In genomic region chrX:10649286-10649685, GRCh38 we compare ENCODE assay signal across 20 cellular contexts. TPM values are rescaled to one million over a fixed set of nuclear protein-coding genes. Genes with fewer than 3 reads are reported as not detected.
A peak's percentile ranks its signal among the peaks of the same experiment; 100 is the strongest.
DNase-seq lines count a peak whose midpoint lies in the region; TF ChIP-seq lines count a peak whose summit lies in the region.
"Had no signal": no experiment of that assay in that cellular context is flagged by ENCODE, and none has a peak within 500 bp of the region (broad histone marks: within the 10 kb centered on the region; RNA-seq: fewer than 3 reads in every experiment).

No MANE protein-coding gene starts in this region.

- no peak for TF ChIP-seq POLR2A in transverse colon (IDR thresholded peaks at IDR 0.05)

- H3K4me1 ChIP-seq in transverse colon: no peaks in the 10 kb centered on the region

- no peaks in the 10 kb centered on the region for H3K9me3 Mint-ChIP-seq in activated T-helper 1 cell treated with anti-CD3 and anti-CD28 coated beads, Interleukin-12 subunit alpha, Interleukin-12 subunit beta, Interleukin-2, Interleukin-4 antibody, amounts not matched to agents 30 ng/mL and 10 ng/mL and 1 ng/mL, durations not matched to agents 14 hours and 24 hours and 36 hours
- H3K9me3 Mint-ChIP-seq: CD8-positive, alpha-beta T cell; GM23338 had no signal

- TF ChIP-seq CTCF in transverse colon (IDR thresholded peaks at IDR 0.05): no peak

- H3K36me3 ChIP-seq in transverse colon: no peaks in the 10 kb centered on the region
- H3K36me3 ChIP-seq: SJCRH30 had no signal

- H3K27ac Mint-ChIP-seq in activated T-helper 1 cell treated with anti-CD3 and anti-CD28 coated beads, Interleukin-12 subunit alpha, Interleukin-12 subunit beta, Interleukin-2, Interleukin-4 antibody, amounts not matched to agents 30 ng/mL and 10 ng/mL and 1 ng/mL, durations not matched to agents 14 hours and 24 hours and 36 hours: no peak overlapping the region
- H3K27ac Mint-ChIP-seq: CD8-positive, alpha-beta T cell; GM23338 had no signal

- no peaks in the 10 kb centered on the region for H3K27me3 Mint-ChIP-seq in activated T-helper 1 cell treated with anti-CD3 and anti-CD28 coated beads, Interleukin-12 subunit alpha, Interleukin-12 subunit beta, Interleukin-2, Interleukin-4 antibody, amounts not matched to agents 30 ng/mL and 10 ng/mL and 1 ng/mL, durations not matched to agents 14 hours and 24 hours and 36 hours (ENCODE audit: insufficient read depth)

- H3K4me1 Mint-ChIP-seq in activated T-helper 1 cell treated with anti-CD3 and anti-CD28 coated beads, Interleukin-12 subunit alpha, Interleukin-12 subunit beta, Interleukin-2, Interleukin-4 antibody, amounts not matched to agents 30 ng/mL and 10 ng/mL and 1 ng/mL, durations not matched to agents 14 hours and 24 hours and 36 hours (ENCODE audit: low read depth): no peaks in the 10 kb centered on the region

- no peak overlapping the region for H3K4me3 Mint-ChIP-seq in activated T-helper 1 cell treated with anti-CD3 and anti-CD28 coated beads, Interleukin-12 subunit alpha, Interleukin-12 subunit beta, Interleukin-2, Interleukin-4 antibody, amounts not matched to agents 30 ng/mL and 10 ng/mL and 1 ng/mL, durations not matched to agents 14 hours and 24 hours and 36 hours
- H3K4me3 Mint-ChIP-seq: CD8-positive, alpha-beta T cell; GM23338 had no signal

- in situ Hi-C loops in transverse colon (cut with MboI; ENCODE audit: low pct_ligation_motif_present in 1 of 4, low pct_unique_long_range_greater_than_20kb in 1 of 4, low sequenced_read_pairs in 3 of 4): no loop called here

- intact Hi-C loops in activated T-helper 1 cell treated with anti-CD3 and anti-CD28 coated beads, Interleukin-12 subunit alpha, Interleukin-12 subunit beta, Interleukin-2, Interleukin-4 antibody, amounts not matched to agents 30 ng/mL and 10 ng/mL and 1 ng/mL, durations not matched to agents 14 hours and 24 hours and 36 hours (cut with micrococcal nuclease): no loop called here
- intact Hi-C loops in transverse colon (cut with DNase I; ENCODE audit: low total_unique reads): no loop called here

- TF ChIP-seq EP300 in transverse colon (IDR thresholded peaks at IDR 0.05; ENCODE audit: low read depth): no peak

- 68 to 92% methylated on average over 2 to 4 of the region's 4 CpGs for WGBS in transverse colon (ENCODE audit: low coverage in 1 of 2), 2 donors

- no peaks in the 10 kb centered on the region for H3K27me3 ChIP-seq in transverse colon
- H3K27me3 ChIP-seq: SJCRH30 had no signal

- no peak overlapping the region for H3K4me3 ChIP-seq in transverse colon
- H3K4me3 ChIP-seq: GM12878, GM23338, PC-9, SJCRH30 had no signal

- DNase-seq in DMS 273 (lab: John Stamatoyannopoulos, UW; ENCODE audit: unreplicated experiment) (peak; percentile 14), DMS 273 treated with DMSO at 0.1 percent for 48 hours (lab: John Stamatoyannopoulos, UW) (no peak), amniotic epithelial cell (ENCODE audit: low read depth) (peak; percentile 66), fibroblast of peridontal ligament (ENCODE audit: extremely low read depth) (peak; percentile 76), myocyte (ENCODE audit: low read depth) (peak; percentile 17), transverse colon (no peak), DMS53 (lab: John Stamatoyannopoulos, UW) (no peak)
- no peak for DNase-seq in activated T-helper 1 cell treated with anti-CD3 and anti-CD28 coated beads, Interleukin-12 subunit alpha, Interleukin-12 subunit beta, Interleukin-2, Interleukin-4 antibody, amounts not matched to agents 30 ng/mL and 10 ng/mL and 1 ng/mL, durations not matched to agents 14 hours and 24 hours and 36 hours (ENCODE audit: low spot score)
- DNase-seq: CD8-positive, alpha-beta T cell; GDM1; NCI-H1048; NCI-H1436 treated with DMSO at 0.1 percent for 48 hours; NCI-H2029 treated with DMSO at 0.1 percent for 48 hours; NCI-H345; PC-9 had no signal

- H3K27ac ChIP-seq in transverse colon: no peak overlapping the region
- H3K27ac ChIP-seq: 22Rv1, KMS-11, PC-9, SJCRH30 had no signal

- no peaks in the 10 kb centered on the region for H3K9me3 ChIP-seq in transverse colon

- H3K36me3 Mint-ChIP-seq in activated T-helper 1 cell treated with anti-CD3 and anti-CD28 coated beads, Interleukin-12 subunit alpha, Interleukin-12 subunit beta, Interleukin-2, Interleukin-4 antibody, amounts not matched to agents 30 ng/mL and 10 ng/mL and 1 ng/mL, durations not matched to agents 14 hours and 24 hours and 36 hours (ENCODE audit: low read depth): no peaks in the 10 kb centered on the region
- H3K36me3 Mint-ChIP-seq: CD8-positive, alpha-beta T cell had no signal

RNA-seq across cellular contexts. Expression of gene MID1, which starts 28.9 kb away (rescaled TPM):
- 11.0 and 18.4 TPM in 2 replicates for total RNA-seq in myocyte
- 4.6 TPM for polyA plus RNA-seq in myocyte (2012)
- not detected in 2 replicates for total RNA-seq in activated T-helper 1 cell treated with anti-CD3 and anti-CD28 coated beads, Interleukin-12 subunit alpha, Interleukin-12 subunit beta, Interleukin-2, Interleukin-4 antibody, amounts not matched to agents 30 ng/mL and 10 ng/mL and 1 ng/mL, durations not matched to agents 14 hours and 24 hours and 36 hours
- total RNA-seq in transverse colon: 10 to 100 TPM; 27.0 to 85.2 (median 37.7) TPM
- total RNA-seq: CD8-positive, alpha-beta T cell had no signal

Comparison
In these comparisons a context has a peak if more than half of its experiments do, and no peak if none do; other contexts are left out.
1. DNase-seq: peak in DMS 273 (single experiment), amniotic epithelial cell (single experiment), fibroblast of peridontal ligament (single experiment) and myocyte (single experiment); none in DMS 273 treated with DMSO at 0.1 percent for 48 hours (single experiment), activated T-helper 1 cell treated with anti-CD3 and anti-CD28 coated beads, Interleukin-12 subunit alpha, Interleukin-12 subunit beta, Interleukin-2, Interleukin-4 antibody, amounts not matched to agents 30 ng/mL and 10 ng/mL and 1 ng/mL, durations not matched to agents 14 hours and 24 hours and 36 hours (single experiment), transverse colon (single experiment) and DMS53 (single experiment).
2. RNA of gene MID1, which starts 28.9 kb away (total RNA-seq): 27.0 to 85.2 TPM in transverse colon and 11.0 to 18.4 TPM in myocyte; not detected in activated T-helper 1 cell treated with anti-CD3 and anti-CD28 coated beads, Interleukin-12 subunit alpha, Interleukin-12 subunit beta, Interleukin-2, Interleukin-4 antibody, amounts not matched to agents 30 ng/mL and 10 ng/mL and 1 ng/mL, durations not matched to agents 14 hours and 24 hours and 36 hours; every median in the first group is over 10 times any median in the second.